Comparison of ENCODE assay signal across 8 cellular contexts in the genomic region with DNA sequence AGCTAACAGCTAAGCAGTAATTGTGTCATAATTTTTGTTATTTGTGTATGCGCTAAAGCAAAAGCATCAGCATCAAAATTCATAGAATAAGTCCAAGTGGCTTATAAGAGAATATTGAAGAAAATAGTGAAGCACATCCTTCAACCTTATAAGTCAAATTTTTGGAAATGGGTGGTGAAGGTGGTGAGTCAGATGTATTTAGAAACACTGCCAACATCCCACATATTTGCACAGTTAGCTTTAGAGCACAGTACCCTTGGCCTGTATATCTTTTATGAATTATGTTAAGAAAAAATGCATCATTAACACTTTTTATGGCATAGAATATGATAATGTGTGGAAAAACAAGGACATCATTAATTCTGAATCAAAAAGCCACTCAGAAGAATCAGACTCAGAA. TPM values are rescaled to one million over a fixed set of nuclear protein-coding genes. Genes with fewer than 3 reads are reported as not detected.
"Had no signal": no experiment of that assay in that cellular context is flagged by ENCODE, and none has a peak within 500 bp of the region (broad histone marks: within the 10 kb centered on the region; RNA-seq: fewer than 3 reads in every experiment).

No MANE protein-coding gene starts in this region.

- ATAC-seq: GM12878 had no signal

- FAIRE-seq: GM12878, GM12891, GM12892, GM18507, GM19239 had no signal

- DNase-seq: GDM1, GF-D8 had no signal

- H3K4me3 ChIP-seq: GM12878 had no signal

RNA-seq across cellular contexts. Expression of gene SYT10, which starts 8.0 kb away (rescaled TPM):
- total RNA-seq: G401 had no signal
- polyA plus RNA-seq: GM12878 had no signal
